ENCODE assay signal across 8 cellular contexts in the genomic region with DNA sequence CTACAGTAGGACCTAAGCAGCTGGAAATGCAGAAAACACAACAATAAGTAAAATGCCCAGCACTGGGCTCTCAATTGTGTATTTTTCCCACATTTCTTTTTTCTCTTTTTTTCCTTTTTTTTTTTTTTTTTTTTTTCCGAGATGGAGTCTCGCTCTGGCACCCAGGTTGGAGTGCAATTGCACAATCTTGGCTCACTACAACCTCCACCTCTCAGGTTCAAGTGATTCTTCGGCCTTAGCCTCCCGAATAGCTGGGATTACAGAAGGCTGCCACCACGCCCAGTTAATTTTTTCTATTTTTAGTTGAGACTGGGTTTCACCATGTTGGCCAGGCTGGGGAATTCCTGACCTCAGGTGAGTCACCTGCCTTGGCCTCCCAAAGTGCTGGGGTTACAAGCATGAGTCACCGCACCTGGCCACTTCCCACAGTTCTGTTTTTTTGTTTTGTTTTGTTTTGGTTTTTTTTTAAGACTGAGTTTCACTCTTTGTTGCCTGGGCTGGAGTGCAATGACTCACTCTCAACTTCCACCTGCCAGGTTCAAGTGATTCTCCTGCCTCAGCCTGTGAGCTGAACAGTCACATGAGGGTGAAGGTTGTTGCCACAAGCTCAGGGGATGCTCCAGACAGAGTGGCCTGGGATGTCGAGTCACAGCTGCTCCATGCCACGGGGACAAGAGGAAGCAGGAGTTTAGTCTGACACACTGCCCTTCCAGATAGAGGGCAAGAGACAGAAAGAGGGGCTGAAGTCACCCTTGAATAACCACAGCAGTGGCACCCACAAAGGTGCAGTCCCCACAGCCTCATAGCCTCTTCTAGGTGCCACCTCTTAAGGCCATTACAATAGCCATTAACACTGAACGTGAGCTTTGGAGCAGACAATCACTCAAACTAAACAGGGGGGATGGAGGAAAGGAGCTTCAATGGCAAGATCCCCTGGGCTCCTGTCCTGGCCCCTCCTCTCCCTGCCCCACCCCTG. TPM values are rescaled to one million over a fixed set of nuclear protein-coding genes. Genes with fewer than 3 reads are reported as not detected.
A peak's percentile ranks its signal among the peaks of the same experiment; 100 is the strongest.
DNase-seq lines count a peak whose midpoint lies in the region; ATAC-seq and TF ChIP-seq lines count a peak whose summit lies in the region.
"Not testable (repeated sequence)": the region's sequence is repeated elsewhere in the genome, so short reads cannot be mapped to it uniquely, and the experiment has no call there.

No MANE protein-coding gene starts in this region.

- intact Hi-C loops in activated B cell treated with CpG ODN at 0.5 μM for 24 hours (cut with micrococcal nuclease), result loop anchor here (1.0 kb wide), 1 partner anchor 44 kb away; no protein-coding TSS in a partner anchor

- peak overlapping the region; percentile 65 for H3K4me3 Mint-ChIP-seq in activated B cell treated with CpG ODN at 0.5 μM for 24 hours
- peak overlapping the region; percentile 8 for H3K4me3 Mint-ChIP-seq in activated naive CD4-positive, alpha-beta T cell treated with anti-CD3 and anti-CD28 coated beads, Interleukin-2, amount 10 ng/mL, durations not matched to agents 7 days and 5 days

- peaks cover 63% of the 10 kb centered on the region for H3K4me1 Mint-ChIP-seq in activated B cell treated with CpG ODN at 0.5 μM for 24 hours
- peaks cover 85% of the 10 kb centered on the region for H3K4me1 Mint-ChIP-seq in activated naive CD4-positive, alpha-beta T cell treated with anti-CD3 and anti-CD28 coated beads, Interleukin-2, amount 10 ng/mL, durations not matched to agents 7 days and 5 days

- H3K27ac Mint-ChIP-seq in activated B cell treated with CpG ODN at 0.5 μM for 24 hours, result peak overlapping the region; percentile 97
- H3K27ac Mint-ChIP-seq in activated naive CD4-positive, alpha-beta T cell treated with anti-CD3 and anti-CD28 coated beads, Interleukin-2, amount 10 ng/mL, durations not matched to agents 7 days and 5 days, result peak overlapping the region; percentile 91

- in situ Hi-C loops in Caki2 (cut with HindIII; ENCODE audit: low pct_unique_long_range_greater_than_20kb, low sequenced_read_pairs), result not testable (repeated sequence)

- CTCF ChIA-PET in activated B cell treated with CpG ODN at 0.5 μM for 24 hours (lab: Charles Lee), result interaction anchor here (0.6 to 1.1 kb wide), 3 partner anchors 18 to 168 kb away, joined by 3 to 5 read pairs (median 3); a partner anchor contains a TSS
- CTCF ChIA-PET in activated naive CD4-positive, alpha-beta T cell treated with anti-CD3 and anti-CD28 coated beads, Interleukin-2, amount 10 ng/mL, durations not matched to agents 7 days and 5 days (lab: Charles Lee), result interaction anchor here (1.0 to 1.2 kb wide), 2 partner anchors 11 to 104 kb away, joined by 3 to 5 read pairs; no protein-coding TSS in a partner anchor

- peak; percentile 79 for ATAC-seq in GM19463 (IDR thresholded peaks at IDR 0.05; ENCODE audit: unreplicated experiment)
- ATAC-seq in HG03064 (IDR thresholded peaks at IDR 0.05; ENCODE audit: low read depth, unreplicated experiment), result peak; percentile 62
- ATAC-seq in activated B cell treated with CpG ODN at 0.5 μM for 24 hours (ENCODE audit: low read depth), result peak; percentile 69

- H3K9me3 Mint-ChIP-seq in activated B cell treated with CpG ODN at 0.5 μM for 24 hours; activated naive CD4-positive, alpha-beta T cell treated with anti-CD3 and anti-CD28 coated beads, Interleukin-2, amount 10 ng/mL, durations not matched to agents 7 days and 5 days: not testable (repeated sequence)

- H3K36me3 Mint-ChIP-seq in activated B cell treated with CpG ODN at 0.5 μM for 24 hours (ENCODE audit: low read depth), result not testable (repeated sequence)
- H3K36me3 Mint-ChIP-seq in activated naive CD4-positive, alpha-beta T cell treated with anti-CD3 and anti-CD28 coated beads, Interleukin-2, amount 10 ng/mL, durations not matched to agents 7 days and 5 days, result peaks cover 18% of the 10 kb centered on the region

- POLR2A ChIA-PET in activated B cell treated with CpG ODN at 0.5 μM for 24 hours (lab: Charles Lee), result interaction anchor here (0.6 to 1.8 kb wide), 17 partner anchors 12 to 1150 kb away, joined by 3 to 19 read pairs (median 7); a partner anchor contains a TSS

- peak; percentile 99 for DNase-seq in Caki2 (ENCODE audit: low read depth)
- peak in 2 of 3 experiments; percentile 3 to 52 for DNase-seq in NCI-H1417 (lab: John Stamatoyannopoulos, UW)
- peak; percentile 59 for DNase-seq in activated B cell treated with CpG ODN at 0.5 μM for 24 hours
- peak; percentile 89 for DNase-seq in activated naive CD4-positive, alpha-beta T cell treated with anti-CD3 and anti-CD28 coated beads, Interleukin-2, amount 10 ng/mL, durations not matched to agents 7 days and 5 days
- DNase-seq in kidney glomerular epithelial cell (lab: John Stamatoyannopoulos, UW), result peak; percentile 89
- peak; percentile 23 to 85 (median 62) for DNase-seq in stimulated activated CD4-positive, alpha-beta T cell treated with anti-CD3 and anti-CD28 coated beads, TNF-alpha, amount 100 ng/mL, for 48 hours (ENCODE audit: low read depth in 3 of 3)

- H3K27me3 Mint-ChIP-seq in activated B cell treated with CpG ODN at 0.5 μM for 24 hours, result not testable (repeated sequence)
- H3K27me3 Mint-ChIP-seq in activated naive CD4-positive, alpha-beta T cell treated with anti-CD3 and anti-CD28 coated beads, Interleukin-2, amount 10 ng/mL, durations not matched to agents 7 days and 5 days, result peaks cover 48% of the 10 kb centered on the region

- TF ChIP-seq CTCF in activated B cell treated with CpG ODN at 0.5 μM for 24 hours (IDR thresholded peaks at IDR 0.05), result not testable (repeated sequence)

RNA-seq across cellular contexts. Expression of a gene that starts 2.9 kb away (rescaled TPM):
- 19.1 and 20.1 TPM in 2 replicates for total RNA-seq in Caki2 (2014; rRNA removed; shearing (Covaris generic); ENCODE audit: low replicate concordance)
- 8.0 TPM in 2 replicates for total RNA-seq in activated B cell treated with CpG ODN at 0.5 μM for 24 hours

RNA-seq across cellular contexts. Expression of a gene that starts 27.7 kb away (rescaled TPM):
- not detected in 2 replicates for total RNA-seq in Caki2 (2014; rRNA removed; shearing (Covaris generic); ENCODE audit: low replicate concordance)
- not detected in 2 replicates for total RNA-seq in activated B cell treated with CpG ODN at 0.5 μM for 24 hours

RNA-seq across cellular contexts. Expression of a gene that starts 29.0 kb away (rescaled TPM):
- total RNA-seq in Caki2 (2014; rRNA removed; shearing (Covaris generic); ENCODE audit: low replicate concordance), result 3.5 and 6.5 TPM in 2 replicates
- total RNA-seq in activated B cell treated with CpG ODN at 0.5 μM for 24 hours, result 173 and 179 TPM in 2 replicates

RNA-seq across cellular contexts. Expression of a gene that starts 35.9 kb away (rescaled TPM):
- total RNA-seq in Caki2 (2014; rRNA removed; shearing (Covaris generic); ENCODE audit: low replicate concordance), result 5.7 and 6.1 TPM in 2 replicates
- total RNA-seq in activated B cell treated with CpG ODN at 0.5 μM for 24 hours, result 42.6 and 52.9 TPM in 2 replicates

RNA-seq across cellular contexts. Expression of a gene that starts 55.6 kb away (rescaled TPM):
- total RNA-seq in Caki2 (2014; rRNA removed; shearing (Covaris generic); ENCODE audit: low replicate concordance), result 1.7 and 3.5 TPM in 2 replicates
- 75.6 and 82.4 TPM in 2 replicates for total RNA-seq in activated B cell treated with CpG ODN at 0.5 μM for 24 hours

Comparison
In these comparisons a context has a peak if more than half of its experiments do, and no peak if none do; other contexts are left out.
1. Peak in every context shown above with its lines: DNase-seq and ATAC-seq.
2. DNase-seq: peak in every context shown above with its lines; median percentile 99 in Caki2; 89 in activated naive CD4-positive, alpha-beta T cell treated with anti-CD3 and anti-CD28 coated beads, Interleukin-2, amount 10 ng/mL, durations not matched to agents 7 days and 5 days; 89 in kidney glomerular epithelial cell; 62 in stimulated activated CD4-positive, alpha-beta T cell treated with anti-CD3 and anti-CD28 coated beads, TNF-alpha, amount 100 ng/mL, for 48 hours; 59 in activated B cell treated with CpG ODN at 0.5 μM for 24 hours; 28 in NCI-H1417.
3. RNA of a gene that starts 29.0 kb away (total RNA-seq): 173 to 179 TPM in activated B cell treated with CpG ODN at 0.5 μM for 24 hours; 3.5 to 6.5 TPM in Caki2; every median in the first group is over 10 times any median in the second.